ENCODE assay signal across 21 cellular contexts in the genomic region with DNA sequence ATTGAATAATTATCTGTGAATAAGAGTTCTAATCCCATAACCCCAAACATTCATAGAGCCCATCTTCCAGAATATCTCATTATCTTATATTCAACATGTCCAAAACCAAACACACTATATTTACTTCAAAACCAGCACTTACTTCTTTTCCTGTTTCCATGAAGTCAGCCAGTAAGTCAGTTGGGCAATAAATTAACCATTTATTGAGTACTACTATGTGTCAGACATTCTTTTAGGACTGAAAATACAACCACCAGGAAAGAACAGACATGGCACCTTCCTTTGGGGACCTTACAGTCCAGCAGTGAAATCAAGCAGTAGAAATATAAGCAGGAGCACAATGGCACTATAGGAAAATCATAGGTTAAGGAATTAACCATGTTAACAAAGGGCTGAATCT. TPM values are rescaled to one million over a fixed set of nuclear protein-coding genes. Genes with fewer than 3 reads are reported as not detected.
"Had no signal": no experiment of that assay in that cellular context is flagged by ENCODE, and none has a peak within 500 bp of the region (broad histone marks: within the 10 kb centered on the region; RNA-seq: fewer than 3 reads in every experiment).

No MANE protein-coding gene starts in this region.

- ATAC-seq: esophagus mucosa, gastrocnemius medialis, heart right ventricle, left lung, sciatic nerve had no signal

- H3K27ac Mint-ChIP-seq: naive B cell, nephron, type B pancreatic cell had no signal

- H2AFZ ChIP-seq: parathyroid adenoma had no signal

- FAIRE-seq: endometrium had no signal

- H3K36me3 Mint-ChIP-seq: naive B cell, type B pancreatic cell had no signal

- H3K9ac ChIP-seq: parathyroid adenoma had no signal

- H3K4me1 ChIP-seq: gastrocnemius medialis, heart right ventricle, left lung, parathyroid adenoma, prostate gland, suprapubic skin, thyroid gland, vagina had no signal

- H3K9me3 ChIP-seq: gastrocnemius medialis, heart right ventricle, left lung, prostate gland, suprapubic skin, thyroid gland, vagina had no signal

- H3K4me1 Mint-ChIP-seq: nephron had no signal

- H3K4me3 Mint-ChIP-seq: naive B cell, nephron, type B pancreatic cell had no signal

- DNase-seq: effector memory CD4-positive, alpha-beta T cell; gastrocnemius medialis; heart right ventricle; hypothalamus; islet precursor cell; left lung; mesendoderm; naive B cell; stimulated activated naive CD4-positive, alpha-beta T cell treated with Interleukin-2 at 50 U/mL for 16 hours; thyroid gland had no signal

- H3K4me3 ChIP-seq: gastrocnemius medialis, heart right ventricle, left lung, lung, prostate gland, skin epidermis, suprapubic skin, thyroid gland, vagina had no signal

- H3K27me3 ChIP-seq: thyroid gland, vagina had no signal

- H3K79me2 ChIP-seq: parathyroid adenoma had no signal

- H3K9me3 Mint-ChIP-seq: naive B cell, nephron, type B pancreatic cell had no signal

- H3K36me3 ChIP-seq: gastrocnemius medialis, heart right ventricle, left lung, prostate gland, suprapubic skin, thyroid gland, vagina had no signal

- H3K27ac ChIP-seq: gastrocnemius medialis, heart right ventricle, left lung, parathyroid adenoma, prostate gland, skin epidermis, suprapubic skin, thyroid gland, vagina had no signal

RNA-seq across cellular contexts. Expression of a gene that starts 8.8 kb away (rescaled TPM):
- total RNA-seq: esophagus mucosa had no signal
